ENCODE assay signal across 21 cellular contexts in the genomic region with DNA sequence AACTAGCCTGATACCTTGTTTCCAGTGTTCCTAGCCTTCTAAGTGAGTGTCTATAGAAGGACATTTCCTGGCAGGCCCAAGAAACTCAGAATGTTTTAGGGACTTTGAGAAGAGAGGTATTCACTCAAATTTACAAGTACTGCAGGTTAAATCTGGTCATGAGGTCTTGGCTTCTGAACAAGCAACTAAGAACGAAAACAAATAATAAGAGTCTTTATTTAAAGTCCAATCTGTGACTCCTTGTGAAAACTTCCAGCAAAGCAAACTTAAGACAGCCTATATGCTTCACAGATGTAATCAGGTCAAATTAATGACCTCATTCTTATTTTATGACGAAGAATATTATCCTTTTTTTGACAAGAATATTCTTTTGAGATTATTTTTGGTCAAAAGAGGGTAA.
DNase-seq lines count a peak whose midpoint lies in the region; FAIRE-seq and TF ChIP-seq lines count a peak whose summit lies in the region.
"Had no signal": no experiment of that assay in that cellular context is flagged by ENCODE, and none has a peak within 500 bp of the region (broad histone marks: within the 10 kb centered on the region; RNA-seq: fewer than 3 reads in every experiment).

No MANE protein-coding gene starts in this region.

- H3K27ac ChIP-seq in brain microvascular endothelial cell (peak overlapping the region; percentile 92), mesodermal cell (ENCODE audit: low read depth, low read length, severe bottlenecking) (peak overlapping the region; percentile 66)
- H3K27ac ChIP-seq: ascending aorta, colonic mucosa had no signal

- peaks cover 6% of the 10 kb centered on the region for H3K4me1 ChIP-seq in mesodermal cell (ENCODE audit: control insufficient read depth, insufficient read depth, low read length, poor library complexity, severe bottlenecking)
- H3K4me1 ChIP-seq: ascending aorta, colonic mucosa had no signal

- in situ Hi-C loops in brain microvascular endothelial cell (cut with HindIII; ENCODE audit: low pct_ligation_motif_present, low sequenced_read_pairs) = no loop called here

- H3K4me3 ChIP-seq in brain microvascular endothelial cell (ENCODE audit: low read depth, low read length) (no peak overlapping the region), mesodermal cell (ENCODE audit: extremely low read depth, insufficient read depth, low read length, poor library complexity, severe bottlenecking) (no peak overlapping the region)
- H3K4me3 ChIP-seq: ascending aorta, colonic mucosa, lung had no signal

- TF ChIP-seq CTCF in brain microvascular endothelial cell (IDR thresholded peaks at IDR 0.05; ENCODE audit: low read depth, low read length, missing control alignments) = no peak

- no peaks in the 10 kb centered on the region for H3K27me3 ChIP-seq in brain microvascular endothelial cell (replicated peaks)
- H3K27me3 ChIP-seq: ascending aorta, colonic mucosa had no signal

- DNase-seq in EH (ENCODE audit: low read depth) (peak; percentile 77), M059J (ENCODE audit: low read depth) (peak; percentile 62), brain microvascular endothelial cell (no peak), RCC 7860 (ENCODE audit: low spot score) (no peak), NCI-H345 (lab: John Stamatoyannopoulos, UW) (no peak), frontal cortex (ENCODE audit: low spot score in 2 of 2) (no peak), T-helper 2 cell (no peak)
- DNase-seq: activated CD4-positive, alpha-beta T cell treated with anti-CD3 and anti-CD28 coated beads for 4 hours; colonic mucosa; endodermal cell; hypothalamus; NCI-H1417 treated with DMSO at 0.1 percent for 48 hours; NCI-H510A treated with DMSO at 0.1 percent for 48 hours; nucleus accumbens; retina; Right ventricle myocardium superior; substantia nigra; T-helper 1 cell had no signal

- H3K36me3 ChIP-seq in brain microvascular endothelial cell (replicated peaks) (no peaks in the 10 kb centered on the region), mesodermal cell (ENCODE audit: control insufficient read depth, insufficient read depth, low read length) (no peaks in the 10 kb centered on the region)
- H3K36me3 ChIP-seq: ascending aorta, colonic mucosa had no signal

- no peak for FAIRE-seq in RCC 7860 (lab: Jason Lieb, UNC)
- FAIRE-seq in frontal cortex (lab: Jason Lieb, UNC) = no peak

- 90% methylated on average over 1 of the region's 2 CpGs; no CpG with 5 or more reads in 1 of the 2 experiments for WGBS in mesodermal cell (ENCODE audit: insufficient coverage in 2 of 2), 2 experiments

- H3K9me3 ChIP-seq in mesodermal cell (ENCODE audit: control insufficient read depth, low read length) = no peaks in the 10 kb centered on the region
- H3K9me3 ChIP-seq: ascending aorta, colonic mucosa had no signal

Comparison
In these comparisons a context has a peak if more than half of its experiments do, and no peak if none do; other contexts are left out.
1. DNase-seq: peak in EH (single experiment) and M059J (single experiment); none in brain microvascular endothelial cell (single experiment), RCC 7860 (single experiment), NCI-H345 (single experiment), frontal cortex (0 of 2) and T-helper 2 cell (0 of 5).